18 cellular contexts compared by ENCODE assay signal in genomic region chr17:65546579-65546978, GRCh38. TPM values are rescaled to one million over a fixed set of nuclear protein-coding genes. Genes with fewer than 3 reads are reported as not detected.
DNase-seq lines count a peak whose midpoint lies in the region; ATAC-seq, FAIRE-seq and TF ChIP-seq lines count a peak whose summit lies in the region.
"Had no signal": no experiment of that assay in that cellular context is flagged by ENCODE, and none has a peak within 500 bp of the region (broad histone marks: within the 10 kb centered on the region; RNA-seq: fewer than 3 reads in every experiment).

No MANE protein-coding gene starts in this region.

- no peak overlapping the region for H3K9ac ChIP-seq in H1 (replicated peaks in 1 of 4; ENCODE audit: extremely low read depth in 1 of 4, low read depth in 3 of 4, low read length in 3 of 4)

- no peak for FAIRE-seq in H1 (lab: Jason Lieb, UNC)
- FAIRE-seq: GM12892 had no signal

- H3K14ac ChIP-seq in H1 (ENCODE audit: insufficient read length): no peak overlapping the region

- H4K5ac ChIP-seq in H1 (ENCODE audit: insufficient read length, low read depth, low read length): no peak overlapping the region

- H3K79me2 ChIP-seq in H1 (ENCODE audit: control insufficient read depth in 1 of 2, insufficient read depth in 2 of 2, low read length in 2 of 2): peaks cover 40 to 42% of the 10 kb centered on the region in 2 experiments

- no peak overlapping the region for H3K4me3 Mint-ChIP-seq in activated naive CD8-positive, alpha-beta T cell
- H3K4me3 Mint-ChIP-seq in activated naive CD8-positive, alpha-beta T cell treated with anti-CD3 and anti-CD28 coated beads, Interleukin-2, amount 50 U/mL, for 24 hours: no peak overlapping the region
- peak overlapping the region in 7 of 10 donors; percentile 29 to 70 (median 51) for H3K4me3 Mint-ChIP-seq in naive thymus-derived CD4-positive, alpha-beta T cell
- H3K4me3 Mint-ChIP-seq: IgD-negative memory B cell had no signal

- peak overlapping the region; percentile 58 for H3K27ac Mint-ChIP-seq in activated naive CD8-positive, alpha-beta T cell
- no peak overlapping the region for H3K27ac Mint-ChIP-seq in activated naive CD8-positive, alpha-beta T cell treated with anti-CD3 and anti-CD28 coated beads, Interleukin-2, amount 50 U/mL, for 24 hours
- peak overlapping the region in 7 of 9 donors; percentile 63 to 94 (median 86) for H3K27ac Mint-ChIP-seq in naive thymus-derived CD4-positive, alpha-beta T cell

- no peak overlapping the region for H2AK5ac ChIP-seq in H1 (ENCODE audit: low read depth, low read length)

- CTCF ChIA-PET in H1 (lab: Charles Lee; ENCODE audit: partially characterized antibody) (interaction anchor here (10.2 kb wide), 1 partner anchor 9 kb away, joined by 62 read pairs; no protein-coding TSS in a partner anchor), GM10248 (lab: Yijun Ruan, JAX) (interaction anchor here (1.3 kb wide), 1 partner anchor 10 kb away, joined by 4 read pairs; no protein-coding TSS in a partner anchor)
- CTCF ChIA-PET in naive thymus-derived CD4-positive, alpha-beta T cell (lab: Charles Lee): no interaction called here

- no peak overlapping the region for H2BK15ac ChIP-seq in H1 (ENCODE audit: low read length)

- H3K4me3 ChIP-seq in H1 (ENCODE audit: extremely low read depth in 1 of 4, insufficient read depth in 2 of 4, low read depth in 3 of 4, low read length in 4 of 4): no peak overlapping the region
- no peak overlapping the region for H3K4me3 ChIP-seq in naive thymus-derived CD4-positive, alpha-beta T cell (ENCODE audit: low read length)
- no peak overlapping the region for H3K4me3 ChIP-seq in upper lobe of left lung
- H3K4me3 ChIP-seq: coronary artery, left lung had no signal

- H2AFZ ChIP-seq in H1 (ENCODE audit: low read length): no peak overlapping the region

- H2BK5ac ChIP-seq in H1 (ENCODE audit: low read depth, low read length): no peak overlapping the region

- no peak overlapping the region for H3K56ac ChIP-seq in H1 (replicated peaks; ENCODE audit: insufficient read length, low read depth, low read length)

- H3K23me2 ChIP-seq in H1 (ENCODE audit: low read depth, low read length): no peaks in the 10 kb centered on the region

- peak in 2 of 3 experiments; percentile 21 to 22; a peak in 2 of 4 replicates for TF ChIP-seq CTCF in H1 (IDR thresholded peaks at IDR 0.05; ENCODE audit: control extremely low read depth in 1 of 3, insufficient read depth in 1 of 3, low read depth in 1 of 3, low read length in 3 of 3)
- no peak for TF ChIP-seq CTCF in upper lobe of left lung (IDR thresholded peaks at IDR 0.05)
- TF ChIP-seq CTCF in GM10248 (IDR thresholded peaks at IDR 0.05; ENCODE audit: control extremely low read depth, extremely low read depth, low read depth, missing control alignments): no peak

- POLR2A ChIA-PET in H1 (lab: Charles Lee; ENCODE audit: partially characterized antibody): interaction anchor here (0.8 to 1.6 kb wide), 3 partner anchors 13 to 90 kb away, joined by 3 to 5 read pairs (median 3); no protein-coding TSS in a partner anchor
- POLR2A ChIA-PET in naive thymus-derived CD4-positive, alpha-beta T cell (lab: Charles Lee): no interaction called here
- POLR2A ChIA-PET in GM10248 (lab: Yijun Ruan, JAX): no interaction called here

- H3K9me3 ChIP-seq in H1 (ENCODE audit: insufficient read depth in 2 of 2, low read depth in 1 of 2, low read length in 1 of 2): no peaks in the 10 kb centered on the region
- no peaks in the 10 kb centered on the region for H3K9me3 ChIP-seq in naive thymus-derived CD4-positive, alpha-beta T cell (ENCODE audit: control insufficient read depth in 2 of 3, low read length in 3 of 3)
- no peaks in the 10 kb centered on the region for H3K9me3 ChIP-seq in upper lobe of left lung
- H3K9me3 ChIP-seq: left lung had no signal

- H4K91ac ChIP-seq in H1 (replicated peaks; ENCODE audit: insufficient read length, low read length): no peak overlapping the region

- DNase-seq in activated naive CD8-positive, alpha-beta T cell treated with anti-CD3 and anti-CD28 coated beads, Interleukin-2, amount 50 U/mL, for 24 hours: no peak
- DNase-seq in H1 (ENCODE audit: low read depth in 1 of 2, low spot score in 2 of 2) (no peak), upper lobe of left lung (no peak), ureter (ENCODE audit: low spot score) (no peak), GM10248 (ENCODE audit: extremely low spot score) (no peak)
- DNase-seq in naive thymus-derived CD4-positive, alpha-beta T cell: no peak
- no peak for DNase-seq in stimulated activated CD4-positive, alpha-beta T cell treated with anti-CD3 and anti-CD28 coated beads, Interleukin-2, amount 100 ng/mL, for 24 hours
- DNase-seq: ACHN; activated CD4-positive, alpha-beta T cell treated with anti-CD3 and anti-CD28 coated beads for 48 hours; left lung; NCI-H1092 treated with DMSO at 0.1 percent for 48 hours; NCI-H2227 treated with DMSO at 0.1 percent for 48 hours; NK-92 treated with Interleukin-12 subunit alpha and Interleukin-12 subunit beta, amount 100 ng/mL, for 24 hours; stimulated activated naive CD8-positive, alpha-beta T cell treated with anti-CD3 and anti-CD28 coated beads, Interleukin-15, Interleukin-2, amounts not matched to agents 100 U/mL and 50 U/mL, for 24 hours had no signal

- no peak overlapping the region for H2BK12ac ChIP-seq in H1 (ENCODE audit: low read depth, low read length)

- no peak overlapping the region for H3K23ac ChIP-seq in H1 (ENCODE audit: insufficient read length)

- H2BK20ac ChIP-seq in H1 (ENCODE audit: low read length): no peak overlapping the region

- H3K9me3 Mint-ChIP-seq in activated naive CD8-positive, alpha-beta T cell (ENCODE audit: low read depth): no peaks in the 10 kb centered on the region
- H3K9me3 Mint-ChIP-seq in activated naive CD8-positive, alpha-beta T cell treated with anti-CD3 and anti-CD28 coated beads, Interleukin-2, amount 50 U/mL, for 24 hours: no peaks in the 10 kb centered on the region
- H3K9me3 Mint-ChIP-seq in naive thymus-derived CD4-positive, alpha-beta T cell: peaks cover 0 to 1% (median 0%) of the 10 kb centered on the region in 11 donors

- H3K18ac ChIP-seq in H1 (ENCODE audit: extremely low read depth, low read length): no peak overlapping the region

- H4K8ac ChIP-seq in H1 (ENCODE audit: extremely low read depth, insufficient read depth, low read length): no peak overlapping the region

- TF ChIP-seq EP300 in H1 (IDR thresholded peaks at IDR 0.05; ENCODE audit: borderline replicate concordance in 1 of 2, low read depth in 2 of 2, low read length in 2 of 2) (no peak), upper lobe of left lung (IDR thresholded peaks at IDR 0.05) (no peak)

- H3K27ac ChIP-seq in H1 (ENCODE audit: low read depth, low read length) (no peak overlapping the region), upper lobe of left lung (peak overlapping the region; percentile 18 to 71 (median 60))
- H3K27ac ChIP-seq in naive thymus-derived CD4-positive, alpha-beta T cell (ENCODE audit: low read depth, low read length): peak overlapping the region; percentile 57
- H3K27ac ChIP-seq: coronary artery had no signal

- peaks cover 7 to 51% of the 10 kb centered on the region in 2 experiments for H4K20me1 ChIP-seq in H1 (replicated peaks in 1 of 2; ENCODE audit: control insufficient read depth in 1 of 2, insufficient read depth in 2 of 2, low read length in 2 of 2)

- 83% methylated on average over 4 of the region's 4 CpGs; no CpG with 5 or more reads in 1 of the 2 experiments for WGBS in H1 (ENCODE audit: extremely low coverage in 1 of 2, insufficient coverage in 1 of 2, insufficient read length in 1 of 2, insufficient replicate concordance in 2 of 2, low coverage in 1 of 2, low lambda C conversion rate in 2 of 2, missing lambda C conversion rate in 1 of 2), 2 experiments
- 58 to 60% methylated on average over 3 to 4 of the region's 4 CpGs for WGBS in upper lobe of left lung, 2 donors

- H3K4ac ChIP-seq in H1 (replicated peaks; ENCODE audit: insufficient read length, low read depth, low read length): no peak overlapping the region

- no peaks in the 10 kb centered on the region for H3K27me3 Mint-ChIP-seq in activated naive CD8-positive, alpha-beta T cell
- H3K27me3 Mint-ChIP-seq in activated naive CD8-positive, alpha-beta T cell treated with anti-CD3 and anti-CD28 coated beads, Interleukin-2, amount 50 U/mL, for 24 hours: no peaks in the 10 kb centered on the region
- peaks cover 0 to 7% (median 0%) of the 10 kb centered on the region in 5 donors for H3K27me3 Mint-ChIP-seq in naive thymus-derived CD4-positive, alpha-beta T cell

- peaks cover 4 to 47% (median 15%) of the 10 kb centered on the region in 4 experiments for H3K36me3 ChIP-seq in H1 (ENCODE audit: control insufficient read depth in 2 of 4, insufficient read depth in 4 of 4, low read length in 3 of 4)
- peaks cover 0 to 71% (median 17%) of the 10 kb centered on the region in 3 experiments for H3K36me3 ChIP-seq in naive thymus-derived CD4-positive, alpha-beta T cell (ENCODE audit: control insufficient read depth in 2 of 3, insufficient read depth in 3 of 3, low read length in 3 of 3)
- peaks cover 0 to 35% (median 6%) of the 10 kb centered on the region in 4 donors for H3K36me3 ChIP-seq in upper lobe of left lung

- no peak for TF ChIP-seq RAD21 in H1 (IDR thresholded peaks at IDR 0.05 in 1 of 2, conservative IDR thresholded peaks at IDR 0.05 in 1 of 2; ENCODE audit: low read depth in 2 of 2, low read length in 2 of 2)

- no peak for TF ChIP-seq POLR2A in H1 (IDR thresholded peaks at IDR 0.05; ENCODE audit: control extremely low read depth in 1 of 2, low read depth in 2 of 2, low read length in 2 of 2)
- no peak for TF ChIP-seq POLR2A in upper lobe of left lung (IDR thresholded peaks at IDR 0.05)

- H3K4me1 Mint-ChIP-seq in activated naive CD8-positive, alpha-beta T cell (ENCODE audit: low read depth): peaks cover 52% of the 10 kb centered on the region
- H3K4me1 Mint-ChIP-seq in activated naive CD8-positive, alpha-beta T cell treated with anti-CD3 and anti-CD28 coated beads, Interleukin-2, amount 50 U/mL, for 24 hours: peaks cover 16% of the 10 kb centered on the region
- H3K4me1 Mint-ChIP-seq in naive thymus-derived CD4-positive, alpha-beta T cell: peaks cover 16 to 96% (median 67%) of the 10 kb centered on the region in 7 donors
- H3K4me1 Mint-ChIP-seq: IgD-negative memory B cell had no signal

- H3K4me2 ChIP-seq in H1 (ENCODE audit: insufficient read depth in 1 of 2, low read depth in 2 of 2, low read length in 2 of 2): no peak overlapping the region; a peak in 1 of 4 replicates

- H3K4me1 ChIP-seq in H1 (replicated peaks in 1 of 4; ENCODE audit: control insufficient read depth in 3 of 4, insufficient read depth in 4 of 4, low read length in 3 of 4) (peaks cover 5 to 24% (median 10%) of the 10 kb centered on the region in 4 experiments), upper lobe of left lung (peaks cover 43 to 65% (median 59%) of the 10 kb centered on the region in 4 donors)
- peaks cover 0 to 48% of the 10 kb centered on the region in 2 donors for H3K4me1 ChIP-seq in naive thymus-derived CD4-positive, alpha-beta T cell (ENCODE audit: control insufficient read depth in 2 of 2, insufficient read depth in 2 of 2, low read length in 2 of 2)

- no peak overlapping the region for H2BK120ac ChIP-seq in H1 (replicated peaks; ENCODE audit: low read depth, low read length)

- intact Hi-C loops in naive thymus-derived CD4-positive, alpha-beta T cell (cut with micrococcal nuclease): no loop called here

- peaks cover 28% of the 10 kb centered on the region for H3K36me3 Mint-ChIP-seq in activated naive CD8-positive, alpha-beta T cell
- peaks cover 15% of the 10 kb centered on the region for H3K36me3 Mint-ChIP-seq in activated naive CD8-positive, alpha-beta T cell treated with anti-CD3 and anti-CD28 coated beads, Interleukin-2, amount 50 U/mL, for 24 hours (ENCODE audit: low read depth)
- H3K36me3 Mint-ChIP-seq in naive thymus-derived CD4-positive, alpha-beta T cell: peaks cover 16 to 44% (median 33%) of the 10 kb centered on the region in 5 donors
- H3K36me3 Mint-ChIP-seq: IgD-negative memory B cell had no signal

- H3K79me1 ChIP-seq in H1 (ENCODE audit: low read depth, low read length): peaks cover 31% of the 10 kb centered on the region

- no peak for ATAC-seq in activated naive CD8-positive, alpha-beta T cell treated with anti-CD3 and anti-CD28 coated beads, Interleukin-2, amount 50 U/mL, for 24 hours
- no peak for ATAC-seq in naive thymus-derived CD4-positive, alpha-beta T cell
- no peak for ATAC-seq in upper lobe of left lung (ENCODE audit: low FRiP score in 2 of 2)
- ATAC-seq: stimulated activated naive CD8-positive, alpha-beta T cell treated with anti-CD3 and anti-CD28 coated beads, Interleukin-15, Interleukin-2, amounts not matched to agents 100 U/mL and 50 U/mL, for 24 hours had no signal

- H3K27me3 ChIP-seq in H1 (replicated peaks in 1 of 4; ENCODE audit: control insufficient read depth in 3 of 4, extremely low read depth in 1 of 4, insufficient read depth in 3 of 4, low read length in 3 of 4): no peaks in the 10 kb centered on the region
- H3K27me3 ChIP-seq in naive thymus-derived CD4-positive, alpha-beta T cell (ENCODE audit: control insufficient read depth in 2 of 2, insufficient read depth in 2 of 2, low read length in 2 of 2): no peaks in the 10 kb centered on the region
- no peaks in the 10 kb centered on the region for H3K27me3 ChIP-seq in upper lobe of left lung
- H3K27me3 ChIP-seq: left lung had no signal

RNA-seq across cellular contexts. Expression of gene AXIN2, which starts 14.9 kb away (rescaled TPM):
- total RNA-seq in H1 (2021; fragmentation: NEBNext Ultra II Directional; extraction: Animal tissue kit (Norgen Biotek cat#: 25700)): 31.7 and 33.4 TPM in 2 replicates
- 17.7 and 24.2 TPM in 2 replicates for polyA plus RNA-seq in H1 (2011; rRNA removed)
- 19.3 TPM for polyA plus RNA-seq in H1 (2011; cell fraction: cytosol; rRNA removed)
- polyA plus RNA-seq in H1 (2011; cell fraction: nucleus; rRNA removed): 36.2 TPM
- polyA plus RNA-seq in H1 (2012, experiment 1 of 2): 18.3 to 25.8 TPM (median 20.3 TPM) in 4 replicates
- polyA plus RNA-seq in H1 (2012, experiment 2 of 2): 9.2 TPM
- 17.7 TPM for polyA plus RNA-seq in H1 (2013, experiment 1 of 2)
- 15.4 TPM for polyA plus RNA-seq in H1 (2013, experiment 2 of 2)
- polyA minus RNA-seq in H1 (2011; rRNA and poly(A)+ RNA removed): 14.1 and 21.3 TPM in 2 replicates
- polyA minus RNA-seq in H1 (2011; cell fraction: cytosol; rRNA and poly(A)+ RNA removed): 21.3 TPM
- 44.5 TPM for polyA minus RNA-seq in H1 (2011; cell fraction: nucleus; rRNA and poly(A)+ RNA removed)
- total RNA-seq in naive thymus-derived CD4-positive, alpha-beta T cell: 10 to 100 TPM in 4 of 5 experiments, 1 to 10 TPM in 1; 7.4 to 63.4 (median 39.5) TPM
- 10 to 100 TPM; 10.5 to 16.2 TPM for polyA plus RNA-seq in naive thymus-derived CD4-positive, alpha-beta T cell
- total RNA-seq in upper lobe of left lung: 100 to 1,000 TPM in 1 of 6 donors, 10 to 100 TPM in 5; 48.0 to 135 (median 68.9) TPM
- total RNA-seq in ureter: 11.8 TPM

Comparison
In these comparisons a context has a peak if more than half of its experiments do, and no peak if none do; other contexts are left out.
1. H3K4me3 Mint-ChIP-seq: peak in naive thymus-derived CD4-positive, alpha-beta T cell (7 of 10); none in activated naive CD8-positive, alpha-beta T cell (single experiment) and activated naive CD8-positive, alpha-beta T cell treated with anti-CD3 and anti-CD28 coated beads, Interleukin-2, amount 50 U/mL, for 24 hours (single experiment).
2. CTCF ChIP-seq: peak in H1 (2 of 3); none in upper lobe of left lung (0 of 6) and GM10248 (single experiment).